In genomic region chr10:11125004-11125403, GRCh38 we compare ENCODE assay signal across 1 cellular context.
TF ChIP-seq lines count a peak whose summit lies in the region.

No MANE protein-coding gene starts in this region.

TF ChIP-seq in HEK293, 187 proteins besides CTCF, POLR2A, EP300 and RAD21 (continued from another document):
- TF ChIP-seq ZNF423 (tag by site-specific recombination; IDR thresholded peaks at IDR 0.05) (0 out of 2 replicates have a peak, but pooled peaks have one; percentile 29), YY1 (tag by site-specific recombination; IDR thresholded peaks at IDR 0.05) (0 out of 2 replicates have a peak, but pooled peaks have one; percentile 32), ZNF266 (tag by site-specific recombination; IDR thresholded peaks at IDR 0.05; ENCODE audit: low read depth) (no peak), FEZF1 (tag by site-specific recombination; IDR thresholded peaks at IDR 0.05) (peak; percentile 71; the same call in 1 of the 2 replicates), ZNF513 (tag by site-specific recombination; IDR thresholded peaks at IDR 0.05) (no peak), YY2 (tag by site-specific recombination; IDR thresholded peaks at IDR 0.05) (no peak), KLF8 (tag by site-specific recombination; IDR thresholded peaks at IDR 0.05) (no peak), AEBP2 (tag by site-specific recombination; IDR thresholded peaks at IDR 0.05; ENCODE audit: borderline replicate concordance) (no peak)
